In the genomic region with DNA sequence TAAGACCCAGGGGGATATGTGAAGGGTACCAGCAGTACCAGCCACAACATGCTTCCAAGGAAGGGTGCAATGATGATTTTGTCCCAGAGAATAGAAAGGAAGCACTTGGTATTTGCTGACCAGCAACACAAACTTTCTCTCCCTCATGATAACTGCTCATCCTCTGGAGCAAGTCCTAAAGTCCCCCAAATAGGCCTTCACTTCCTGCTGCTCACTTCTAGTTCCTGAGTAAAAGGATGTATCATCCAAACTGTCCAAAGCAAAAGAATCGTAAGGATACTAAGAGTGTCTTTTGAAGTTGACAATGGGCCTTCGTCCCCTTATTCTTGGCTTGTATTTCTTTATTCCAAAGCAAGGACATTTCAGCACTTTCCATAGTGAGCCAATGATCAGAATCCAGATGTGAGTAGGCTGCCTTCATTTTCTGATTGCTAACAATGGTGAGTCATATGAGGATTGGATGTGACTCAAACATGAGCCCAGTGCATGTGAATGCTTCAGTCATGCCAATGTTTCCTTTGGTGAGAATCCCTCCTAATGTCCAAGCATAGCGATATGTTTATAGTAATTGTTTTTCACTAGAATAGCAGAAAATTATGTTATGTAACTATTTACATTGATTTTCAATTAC, we compare ENCODE assay signal across 11 cellular contexts.
DNase-seq lines count a peak whose midpoint lies in the region; ATAC-seq and TF ChIP-seq lines count a peak whose summit lies in the region.
"Had no signal": no experiment of that assay in that cellular context is flagged by ENCODE, and none has a peak within 500 bp of the region (broad histone marks: within the 10 kb centered on the region; RNA-seq: fewer than 3 reads in every experiment).

No MANE protein-coding gene starts in this region.

- no peak for TF ChIP-seq POLR2A in body of pancreas (IDR thresholded peaks at IDR 0.05)

- H3K36me3 ChIP-seq in BJ (ENCODE audit: control insufficient read depth, insufficient read depth, low read length) (no peaks in the 10 kb centered on the region), psoas muscle (ENCODE audit: insufficient read depth in 1 of 2, low read depth in 1 of 2) (no peaks in the 10 kb centered on the region), body of pancreas (replicated peaks in 1 of 2; ENCODE audit: insufficient read depth in 1 of 2, low read depth in 2 of 2) (no peaks in the 10 kb centered on the region)

- ATAC-seq in psoas muscle (peak; percentile 30 to 72 (median 56)), body of pancreas (no peak)
- ATAC-seq: naive thymus-derived CD8-positive, alpha-beta T cell had no signal

- TF ChIP-seq CTCF in BJ (IDR thresholded peaks at IDR 0.05; ENCODE audit: insufficient read depth, low read depth, low read length) (no peak), fibroblast of mammary gland (conservative IDR thresholded peaks at IDR 0.05; ENCODE audit: control insufficient read depth, insufficient read depth, low read depth, low read length) (no peak), psoas muscle (IDR thresholded peaks at IDR 0.05) (no peak), body of pancreas (IDR thresholded peaks at IDR 0.05) (no peak)

- CTCF ChIA-PET in BJ (lab: Yijun Ruan, JAX): interaction anchor here (1.8 kb wide), 1 partner anchor 10 kb away, joined by 4 read pairs; no protein-coding TSS in a partner anchor

- no peaks in the 10 kb centered on the region for H3K4me1 ChIP-seq in psoas muscle
- H3K4me1 ChIP-seq in body of pancreas: no peaks in the 10 kb centered on the region

- DNase-seq in BJ (ENCODE audit: low read depth): peak; percentile 58
- DNase-seq in RPMI7951 (ENCODE audit: low read depth): peak; percentile 61
- DNase-seq in fibroblast of mammary gland (ENCODE audit: low read depth): peak; percentile 96
- no peak for DNase-seq in psoas muscle
- DNase-seq in anterior cingulate cortex (lab: John Stamatoyannopoulos, UW): no peak
- no peak for DNase-seq in NCI-H2029 (lab: John Stamatoyannopoulos, UW)
- no peak for DNase-seq in NCI-H2227 treated with DMSO at 0.1 percent for 48 hours (lab: John Stamatoyannopoulos, UW)
- DNase-seq in body of pancreas: no peak
- DNase-seq: naive thymus-derived CD8-positive, alpha-beta T cell; NCI-H1092; stimulated activated CD4-positive, alpha-beta T cell treated with anti-CD3 and anti-CD28 coated beads, Interleukin-1b, Interleukin-23, amount 100 ng/mL, for 48 hours had no signal

- H3K27ac ChIP-seq in psoas muscle: no peak overlapping the region
- H3K27ac ChIP-seq in body of pancreas: no peak overlapping the region

- H3K9me3 ChIP-seq in psoas muscle (no peaks in the 10 kb centered on the region), body of pancreas (no peaks in the 10 kb centered on the region)

- POLR2A ChIA-PET in BJ (lab: Charles Lee): no interaction called here

- H3K4me3 ChIP-seq in BJ (ENCODE audit: low read depth, low read length) (no peak overlapping the region), fibroblast of mammary gland (ENCODE audit: control insufficient read depth, low read depth, low read length) (no peak overlapping the region), psoas muscle (no peak overlapping the region), body of pancreas (no peak overlapping the region)

- intact Hi-C loops in psoas muscle (cut with DNase I) (no loop called here), body of pancreas (cut with DNase I) (no loop called here)

- H3K27me3 ChIP-seq in BJ (ENCODE audit: control insufficient read depth, insufficient read depth, low read length): no peaks in the 10 kb centered on the region
- no peaks in the 10 kb centered on the region for H3K27me3 ChIP-seq in psoas muscle (ENCODE audit: insufficient read depth in 3 of 3, low read length in 2 of 3)
- no peaks in the 10 kb centered on the region for H3K27me3 ChIP-seq in body of pancreas

- 49 to 65% (median 49%) methylated on average over 3 of the region's 3 CpGs for WGBS in psoas muscle, 3 donors
- 71 to 83% methylated on average over 3 of the region's 3 CpGs for WGBS in body of pancreas, 2 donors

Comparison
In these comparisons a context has a peak if more than half of its experiments do, and no peak if none do; other contexts are left out.
1. DNase-seq: peak in BJ (single experiment), RPMI7951 (single experiment) and fibroblast of mammary gland (single experiment); none in psoas muscle (0 of 2), anterior cingulate cortex (0 of 58), NCI-H2029 (single experiment), NCI-H2227 treated with DMSO at 0.1 percent for 48 hours (single experiment) and body of pancreas (0 of 4).